ENCODE assay signal across 1 cellular context in the genomic region with DNA sequence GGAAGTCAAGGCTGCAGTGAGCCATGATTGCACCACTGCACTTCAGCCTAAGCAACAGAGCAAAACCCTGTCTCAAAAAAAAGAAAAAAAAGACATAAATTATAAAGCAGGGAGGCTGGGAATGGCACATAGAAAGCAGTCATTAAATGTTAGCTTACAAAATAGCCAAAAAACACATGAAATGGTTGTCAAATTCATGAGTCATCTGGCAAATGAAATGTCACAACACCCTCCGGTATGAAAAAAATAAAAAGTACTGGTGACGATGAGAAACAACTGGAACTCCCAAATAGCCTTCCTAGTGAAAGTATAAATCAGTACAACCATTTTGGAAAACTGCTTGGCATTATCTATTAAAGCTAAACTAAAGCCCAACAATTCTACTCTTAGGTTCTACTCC.
TF ChIP-seq lines count a peak whose summit lies in the region.

No MANE protein-coding gene starts in this region.

TF ChIP-seq in HepG2, 621 proteins besides CTCF, POLR2A, EP300 and RAD21:
- TF ChIP-seq ZNF891 (CRISPR knock-in tag; IDR thresholded peaks at IDR 0.05) (no peak), RCOR2 (CRISPR knock-in tag; IDR thresholded peaks at IDR 0.05) (no peak)
TF ChIP-seq in HepG2: peak in this region for 0.
